Comparison of ENCODE assay signal across 14 cellular contexts in the genomic region with DNA sequence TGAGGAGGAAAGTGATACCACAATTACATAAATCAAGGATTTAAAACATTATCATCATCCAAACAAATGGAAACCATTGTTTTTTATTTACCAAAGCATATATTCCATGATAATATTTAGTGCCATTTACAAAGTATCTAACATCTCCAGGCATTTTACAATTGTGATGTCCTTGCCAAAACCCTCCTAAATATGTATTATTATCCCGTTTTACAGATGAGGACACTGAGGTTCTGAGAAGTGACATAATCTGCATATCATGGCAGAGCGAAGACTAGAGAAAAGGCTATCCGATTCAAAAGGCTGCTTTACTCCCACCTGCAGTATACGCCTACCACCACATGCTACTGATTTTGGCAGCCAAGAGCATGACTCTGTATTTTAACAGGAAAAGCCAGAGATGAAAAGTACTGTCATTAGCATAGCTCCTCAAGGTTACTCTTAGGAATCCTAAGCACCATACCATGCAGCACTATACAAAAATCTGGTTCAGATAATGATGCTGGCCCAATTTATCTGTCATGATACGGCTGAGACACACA.
DNase-seq lines count a peak whose midpoint lies in the region; ATAC-seq and TF ChIP-seq lines count a peak whose summit lies in the region.
"Had no signal": no experiment of that assay in that cellular context is flagged by ENCODE, and none has a peak within 500 bp of the region (broad histone marks: within the 10 kb centered on the region; RNA-seq: fewer than 3 reads in every experiment).

No MANE protein-coding gene starts in this region.

- DNase-seq in NCI-H2029 (lab: John Stamatoyannopoulos, UW): peak; percentile 33
- peak; percentile 32 for DNase-seq in SHP77 treated with DMSO at 0.1 percent for 48 hours (lab: John Stamatoyannopoulos, UW)
- DNase-seq in OCI-LY7 (ENCODE audit: low spot score): no peak
- DNase-seq: activated naive CD4-positive, alpha-beta T cell treated with anti-CD3 and anti-CD28 coated beads, Interleukin-2, amount 50 U/mL, for 16 hours; brain microvascular endothelial cell; hypothalamus; left lung; NCI-H187 treated with DMSO at 0.1 percent for 48 hours had no signal

- no peaks in the 10 kb centered on the region for H3K9me3 Mint-ChIP-seq in nephron

- no peaks in the 10 kb centered on the region for H3K9me2 ChIP-seq in OCI-LY7 (ENCODE audit: insufficient read depth, low read length)

- POLR2A ChIA-PET in OCI-LY7 (lab: Charles Lee): no interaction called here

- peaks cover 3% of the 10 kb centered on the region for H3K27me3 Mint-ChIP-seq in nephron (ENCODE audit: low read depth)

- BruUV-seq in OCI-LY7 (replicated peaks; lab: Mats Ljungman, UMichigan): no TSS peak

- no peak for ATAC-seq in HG02763 (IDR thresholded peaks at IDR 0.05; ENCODE audit: unreplicated experiment)
- no peak for ATAC-seq in HG03135 (IDR thresholded peaks at IDR 0.05; ENCODE audit: unreplicated experiment)
- ATAC-seq: left lung, Panc1 had no signal

- H3K36me3 ChIP-seq in OCI-LY7 (ENCODE audit: insufficient read depth, low read length): no peaks in the 10 kb centered on the region
- H3K36me3 ChIP-seq: brain microvascular endothelial cell, left lung had no signal

- no peaks in the 10 kb centered on the region for H3K36me3 Mint-ChIP-seq in nephron (ENCODE audit: low read depth)
- H3K36me3 Mint-ChIP-seq: CD14-positive monocyte had no signal

- no peak overlapping the region for H2AFZ ChIP-seq in OCI-LY7 (ENCODE audit: low read length)

- no peak overlapping the region for H3K4me2 ChIP-seq in OCI-LY7 (ENCODE audit: low read length)

- H3K4me1 Mint-ChIP-seq in nephron: peaks cover 61% of the 10 kb centered on the region
- H3K4me1 Mint-ChIP-seq: CD14-positive monocyte had no signal

- no peaks in the 10 kb centered on the region for H3K9me3 ChIP-seq in OCI-LY7 (ENCODE audit: low read length)
- H3K9me3 ChIP-seq: left lung had no signal

- intact Hi-C loops in OCI-LY7 (cut with micrococcal nuclease; ENCODE audit: unreplicated experiment): no loop called here

- H3K27ac ChIP-seq in OCI-LY7 (ENCODE audit: low read depth, low read length, poor library complexity, severe bottlenecking): no peak overlapping the region
- H3K27ac ChIP-seq: brain microvascular endothelial cell, left lung had no signal

- no peaks in the 10 kb centered on the region for H3K4me1 ChIP-seq in OCI-LY7 (ENCODE audit: insufficient read depth, low read length, poor library complexity, severe bottlenecking)
- H3K4me1 ChIP-seq: left lung had no signal

- TF ChIP-seq CTCF in GM12873 (IDR thresholded peaks at IDR 0.05; ENCODE audit: insufficient read depth, low read depth, low read length, missing control alignments): peak; percentile 3
- TF ChIP-seq CTCF in nephron (IDR thresholded peaks at IDR 0.05; ENCODE audit: unreplicated experiment in 3 of 3): peak in 1 of 3 experiments; percentile 14
- TF ChIP-seq CTCF in OCI-LY7 (conservative IDR thresholded peaks at IDR 0.05; ENCODE audit: low read length): no peak

- no peak overlapping the region for H3K4me3 ChIP-seq in OCI-LY7 (ENCODE audit: low read depth, low read length, poor library complexity, severe bottlenecking)
- H3K4me3 ChIP-seq: left lung had no signal

- H3K27ac Mint-ChIP-seq in nephron: peak overlapping the region in 2 of 3 experiments; percentile 19 to 60
- H3K27ac Mint-ChIP-seq: CD14-positive monocyte had no signal

- CTCF ChIA-PET in OCI-LY7 (lab: Charles Lee; ENCODE audit: unreplicated experiment): no interaction called here

- H3K4me3 Mint-ChIP-seq in nephron: no peak overlapping the region
- H3K4me3 Mint-ChIP-seq: CD14-positive monocyte had no signal

- no peaks in the 10 kb centered on the region for H3K79me2 ChIP-seq in OCI-LY7 (ENCODE audit: insufficient read depth, low read depth, low read length)

- H4K20me1 ChIP-seq in OCI-LY7 (ENCODE audit: insufficient read depth, low read length): no peaks in the 10 kb centered on the region
